Comparison of ENCODE assay signal across 8 cellular contexts in genomic region chr22:46748948-46749681, GRCh38. TPM values are rescaled to one million over a fixed set of nuclear protein-coding genes. Genes with fewer than 3 reads are reported as not detected.
A peak's percentile ranks its signal among the peaks of the same experiment; 100 is the strongest.
DNase-seq lines count a peak whose midpoint lies in the region; ATAC-seq lines count a peak whose summit lies in the region.

No MANE protein-coding gene starts in this region.

- no peaks in the 10 kb centered on the region for H3K9me3 Mint-ChIP-seq in IgD-negative memory B cell
- H3K9me3 Mint-ChIP-seq in activated CD8-positive, alpha-beta T cell treated with anti-CD3 and anti-CD28 coated beads, Interleukin-2, amount 10 ng/mL, durations not matched to agents 7 days and 5 days (ENCODE audit: insufficient read depth) = no peaks in the 10 kb centered on the region

- peaks cover 14% of the 10 kb centered on the region for H3K27me3 Mint-ChIP-seq in IgD-negative memory B cell
- H3K27me3 Mint-ChIP-seq in activated CD8-positive, alpha-beta T cell treated with anti-CD3 and anti-CD28 coated beads, Interleukin-2, amount 10 ng/mL, durations not matched to agents 7 days and 5 days (ENCODE audit: low read depth) = peaks cover 2% of the 10 kb centered on the region

- peak overlapping the region; percentile 34 to 94 (median 74) for H3K27ac Mint-ChIP-seq in IgD-negative memory B cell
- peak overlapping the region; percentile 98 for H3K27ac Mint-ChIP-seq in activated CD8-positive, alpha-beta T cell treated with anti-CD3 and anti-CD28 coated beads, Interleukin-2, amount 10 ng/mL, durations not matched to agents 7 days and 5 days

- CTCF ChIA-PET in activated CD8-positive, alpha-beta T cell treated with anti-CD3 and anti-CD28 coated beads, Interleukin-2, amount 10 ng/mL, durations not matched to agents 7 days and 5 days (lab: Charles Lee) = interaction anchor here (0.6 to 3.2 kb wide), 11 partner anchors 10 to 465 kb away, joined by 3 to 67 read pairs (median 3); partner anchors contain the start of gene TBC1D22A

- DNase-seq in activated CD8-positive, alpha-beta T cell treated with anti-CD3 and anti-CD28 coated beads, Interleukin-2, amount 10 ng/mL, durations not matched to agents 7 days and 5 days = peak; percentile 81
- DNase-seq in fibroblast of peridontal ligament (ENCODE audit: extremely low read depth) = peak; percentile 24
- DNase-seq in stimulated activated CD8-positive, alpha-beta memory T cell treated with anti-CD3 and anti-CD28 coated beads, Interleukin-12 subunit alpha, Interleukin-12 subunit beta, amount 100 ng/mL, for 1 hour (ENCODE audit: low read depth) = peak; percentile 45
- DNase-seq in KG1 (lab: John Stamatoyannopoulos, UW) = no peak
- no peak for DNase-seq in NCI-H1930 (lab: John Stamatoyannopoulos, UW)

- H3K4me3 Mint-ChIP-seq in IgD-negative memory B cell = peak overlapping the region in 3 of 4 donors; percentile 27 to 60 (median 59)
- H3K4me3 Mint-ChIP-seq in activated CD8-positive, alpha-beta T cell treated with anti-CD3 and anti-CD28 coated beads, Interleukin-2, amount 10 ng/mL, durations not matched to agents 7 days and 5 days = peak overlapping the region; percentile 73

- peaks cover 9 to 10% (median 10%) of the 10 kb centered on the region in 3 donors for H3K4me1 Mint-ChIP-seq in IgD-negative memory B cell
- H3K4me1 Mint-ChIP-seq in activated CD8-positive, alpha-beta T cell treated with anti-CD3 and anti-CD28 coated beads, Interleukin-2, amount 10 ng/mL, durations not matched to agents 7 days and 5 days (ENCODE audit: low read depth) = peaks cover 24% of the 10 kb centered on the region

- H3K36me3 Mint-ChIP-seq in IgD-negative memory B cell = no peaks in the 10 kb centered on the region
- no peaks in the 10 kb centered on the region for H3K36me3 Mint-ChIP-seq in activated CD8-positive, alpha-beta T cell treated with anti-CD3 and anti-CD28 coated beads, Interleukin-2, amount 10 ng/mL, durations not matched to agents 7 days and 5 days (ENCODE audit: low read depth)

- ATAC-seq in activated CD8-positive, alpha-beta T cell treated with anti-CD3 and anti-CD28 coated beads, Interleukin-2, amount 10 ng/mL, durations not matched to agents 7 days and 5 days = peak; percentile 93
- ATAC-seq in GM18517 (IDR thresholded peaks at IDR 0.05; ENCODE audit: unreplicated experiment) (no peak), HG02588 (IDR thresholded peaks at IDR 0.05; ENCODE audit: unreplicated experiment) (no peak)

- POLR2A ChIA-PET in activated CD8-positive, alpha-beta T cell treated with anti-CD3 and anti-CD28 coated beads, Interleukin-2, amount 10 ng/mL, durations not matched to agents 7 days and 5 days (lab: Charles Lee) = interaction anchor here (0.6 to 3.9 kb wide), 12 partner anchors 8 to 481 kb away, joined by 3 to 33 read pairs (median 3); partner anchors contain the start of genes CERK and TBC1D22A

RNA-seq across cellular contexts. Expression of gene CERK, which starts 11.1 kb away (rescaled TPM):
- polyA plus RNA-seq in IgD-negative memory B cell = 11.7 TPM
- 10 to 100 TPM; 61.1 to 65.6 TPM for total RNA-seq in activated CD8-positive, alpha-beta T cell treated with anti-CD3 and anti-CD28 coated beads, Interleukin-2, amount 10 ng/mL, durations not matched to agents 7 days and 5 days

RNA-seq across cellular contexts. Expression of gene TBC1D22A, which starts 13.3 kb away (rescaled TPM):
- polyA plus RNA-seq in IgD-negative memory B cell = 64.3 TPM
- 10 to 100 TPM; 34.1 to 38.7 TPM for total RNA-seq in activated CD8-positive, alpha-beta T cell treated with anti-CD3 and anti-CD28 coated beads, Interleukin-2, amount 10 ng/mL, durations not matched to agents 7 days and 5 days

Comparison
In these comparisons a context has a peak if more than half of its experiments do, and no peak if none do; other contexts are left out.
1. DNase-seq: peak in activated CD8-positive, alpha-beta T cell treated with anti-CD3 and anti-CD28 coated beads, Interleukin-2, amount 10 ng/mL, durations not matched to agents 7 days and 5 days (single experiment), fibroblast of peridontal ligament (single experiment) and stimulated activated CD8-positive, alpha-beta memory T cell treated with anti-CD3 and anti-CD28 coated beads, Interleukin-12 subunit alpha, Interleukin-12 subunit beta, amount 100 ng/mL, for 1 hour (single experiment); none in KG1 (single experiment) and NCI-H1930 (0 of 2).